Comparison of ENCODE assay signal across 31 cellular contexts in genomic region chr12:53838978-53839377, GRCh38.
"Had no signal": no experiment of that assay in that cellular context is flagged by ENCODE, and none has a peak within 500 bp of the region (broad histone marks: within the 10 kb centered on the region; RNA-seq: fewer than 3 reads in every experiment).

No MANE protein-coding gene starts in this region.

- H3K36me3 Mint-ChIP-seq: natural killer cell; neural progenitor cell; stimulated activated memory B cell treated with anti-CD40 and anti-IgM and Interleukin-4, amounts not matched to agents 10 μg/mL and 1 μg/mL and 100 μg/mL, for 72 hours had no signal

- H3K9me3 Mint-ChIP-seq: naive thymus-derived CD4-positive, alpha-beta T cell; natural killer cell; nephron; neural progenitor cell; stimulated activated memory B cell treated with anti-CD40 and anti-IgM and Interleukin-4, amounts not matched to agents 10 μg/mL and 1 μg/mL and 100 μg/mL, for 72 hours; stimulated activated naive CD8-positive, alpha-beta T cell treated with anti-CD3 and anti-CD28 coated beads, Interleukin-15, Interleukin-2, amounts not matched to agents 100 ng/mL and 50 ng/mL, for 24 hours had no signal

- H3K9me3 ChIP-seq: ovary, psoas muscle, spleen, stomach, thoracic aorta, thyroid gland, tibial nerve, upper lobe of left lung, vagina had no signal

- H3K4me2 ChIP-seq: neural progenitor cell, smooth muscle cell had no signal

- DNase-seq: naive thymus-derived CD4-positive, alpha-beta T cell; natural killer cell; occipital lobe; ovary; posterior cingulate gyrus; psoas muscle; right cardiac atrium; spleen; stimulated activated CD4-positive, alpha-beta T cell treated with anti-CD3 and anti-CD28 coated beads, Interleukin-12 subunit alpha, Interleukin-12 subunit beta, amount 100 ng/mL, for 4 hours; stimulated activated CD4-positive, alpha-beta T cell treated with anti-CD3 and anti-CD28 coated beads, Interleukin-1b, Interleukin-23, amount 100 ng/mL, for 48 hours; stimulated activated CD4-positive, alpha-beta T cell treated with anti-CD3 and anti-CD28 coated beads, Interleukin-4, amount 100 ng/mL, for 1 hour; stimulated activated CD4-positive, alpha-beta T cell treated with anti-CD3 and anti-CD28 coated beads, Interleukin-4, amount 100 ng/mL, for 4 hours; stimulated activated CD8-positive, alpha-beta memory T cell treated with anti-CD3 and anti-CD28 coated beads, Interleukin-4, amount 100 ng/mL, for 48 hours; stimulated activated naive CD4-positive, alpha-beta T cell treated with Interleukin-2 at 50 U/mL for 16 hours; stomach; thyroid gland; trophoblast cell; upper lobe of left lung had no signal

- H3K4me1 Mint-ChIP-seq: naive thymus-derived CD4-positive, alpha-beta T cell; natural killer cell; neural progenitor cell; stimulated activated memory B cell treated with anti-CD40 and anti-IgM and Interleukin-4, amounts not matched to agents 10 μg/mL and 1 μg/mL and 100 μg/mL, for 72 hours had no signal

- H2AFZ ChIP-seq: neural progenitor cell, parathyroid adenoma had no signal

- H3K4me3 Mint-ChIP-seq: naive thymus-derived CD4-positive, alpha-beta T cell; natural killer cell; nephron; neural progenitor cell; stimulated activated memory B cell treated with anti-CD40 and anti-IgM and Interleukin-4, amounts not matched to agents 10 μg/mL and 1 μg/mL and 100 μg/mL, for 72 hours; stimulated activated naive CD8-positive, alpha-beta T cell treated with anti-CD3 and anti-CD28 coated beads, Interleukin-15, Interleukin-2, amounts not matched to agents 100 ng/mL and 50 ng/mL, for 24 hours had no signal

- FAIRE-seq: urothelium cell line had no signal

- H3K27me3 ChIP-seq: ovary, thyroid gland, upper lobe of left lung, vagina had no signal

- H3K27ac Mint-ChIP-seq: naive thymus-derived CD4-positive, alpha-beta T cell; natural killer cell; nephron; neural progenitor cell; progenitor cell of endocrine pancreas; stimulated activated memory B cell treated with anti-CD40 and anti-IgM and Interleukin-4, amounts not matched to agents 10 μg/mL and 1 μg/mL and 100 μg/mL, for 72 hours; stimulated activated naive CD8-positive, alpha-beta T cell treated with anti-CD3 and anti-CD28 coated beads, Interleukin-15, Interleukin-2, amounts not matched to agents 100 ng/mL and 50 ng/mL, for 24 hours had no signal

- H3K79me2 ChIP-seq: parathyroid adenoma had no signal

- H3K4me3 ChIP-seq: neural progenitor cell, ovary, psoas muscle, skin epidermis, smooth muscle cell, spleen, stomach, thoracic aorta, thyroid gland, tibial nerve, upper lobe of left lung, vagina had no signal

- H3K4me1 ChIP-seq: neural progenitor cell, parathyroid adenoma, psoas muscle, spleen, stomach, thyroid gland, tibial nerve, upper lobe of left lung, vagina had no signal

- ATAC-seq: naive thymus-derived CD4-positive, alpha-beta T cell; natural killer cell; psoas muscle; right cardiac atrium; sciatic nerve; stimulated activated memory B cell treated with anti-CD40 and anti-IgM and Interleukin-4, amounts not matched to agents 10 μg/mL and 1 μg/mL and 100 μg/mL, for 72 hours had no signal

- H3K27ac ChIP-seq: neural progenitor cell, ovary, parathyroid adenoma, psoas muscle, skin epidermis, spleen, stomach, thoracic aorta, thyroid gland, tibial nerve, upper lobe of left lung, vagina had no signal

- H3K36me3 ChIP-seq: neural progenitor cell, ovary, spleen, stomach, thoracic aorta, thyroid gland, tibial nerve, upper lobe of left lung, vagina had no signal

- H3K9ac ChIP-seq: neural progenitor cell, parathyroid adenoma had no signal
